ENCODE assay signal across 10 cellular contexts in the genomic region with DNA sequence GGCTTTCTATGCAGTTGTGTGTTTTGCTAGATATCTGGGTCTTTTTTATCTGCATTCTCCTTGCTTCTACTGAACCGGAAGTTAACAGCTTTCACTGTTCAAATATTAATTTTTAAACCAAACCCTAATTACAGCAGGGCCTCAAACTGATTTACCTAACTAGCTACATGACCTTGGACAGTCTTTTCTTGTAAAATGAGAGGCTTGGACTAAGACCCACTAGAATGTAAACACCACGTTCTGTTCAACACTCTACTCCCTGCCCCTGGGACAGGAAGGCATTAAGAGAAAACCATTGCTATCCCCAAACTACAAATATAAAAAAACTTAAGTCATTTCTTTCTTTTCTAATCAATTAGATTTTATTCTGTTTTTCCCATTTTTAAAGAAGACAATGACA. TPM values are rescaled to one million over a fixed set of nuclear protein-coding genes. Genes with fewer than 3 reads are reported as not detected.
A peak's percentile ranks its signal among the peaks of the same experiment; 100 is the strongest.
DNase-seq lines count a peak whose midpoint lies in the region; ATAC-seq and TF ChIP-seq lines count a peak whose summit lies in the region.
"Had no signal": no experiment of that assay in that cellular context is flagged by ENCODE, and none has a peak within 500 bp of the region (broad histone marks: within the 10 kb centered on the region; RNA-seq: fewer than 3 reads in every experiment).

No MANE protein-coding gene starts in this region.

- H3K79me2 ChIP-seq in OCI-LY7 (ENCODE audit: insufficient read depth, low read depth, low read length), result peaks cover 84% of the 10 kb centered on the region

- CTCF ChIA-PET in OCI-LY7 (lab: Charles Lee; ENCODE audit: unreplicated experiment), result no interaction called here

- DNase-seq in activated T-cell treated with anti-CD3 and anti-CD28 coated beads, Interleukin-2, amount 50 U/mL, for 72 hours, result no peak
- no peak for DNase-seq in activated T-cell treated with anti-CD3 and anti-CD28 coated beads, Interleukin-2, amount 50 U/mL, for 48 hours
- no peak for DNase-seq in OCI-LY7 (ENCODE audit: low spot score)
- peak; percentile 66 for DNase-seq in fibroblast of villous mesenchyme (ENCODE audit: low read depth)
- no peak for DNase-seq in stimulated activated naive CD8-positive, alpha-beta T cell treated with anti-CD3 and anti-CD28 coated beads, Interleukin-15, amount 100 ng/mL, for 72 hours
- no peak for DNase-seq in activated T-helper 2 cell treated with anti-CD3 and anti-CD28 coated beads, Interferon-gamma antibody, Interleukin-2, Interleukin-4, amounts not matched to agents 10 μg/mL and 5 μg/mL and 100 μg/mL, durations not matched to agents 14 hours and 24 hours and 36 hours (ENCODE audit: low spot score)
- no peak for DNase-seq in Ammon's horn (ENCODE audit: low spot score)

- no peaks in the 10 kb centered on the region for H3K9me3 ChIP-seq in OCI-LY7 (ENCODE audit: low read length)
- H3K9me3 ChIP-seq: SJCRH30 had no signal

- BruUV-seq in OCI-LY7 (replicated peaks; lab: Mats Ljungman, UMichigan), result TSS peak; percentile 19

- intact Hi-C loops in OCI-LY7 (cut with micrococcal nuclease; ENCODE audit: unreplicated experiment), result no loop called here
- intact Hi-C loops in activated T-helper 2 cell treated with anti-CD3 and anti-CD28 coated beads, Interferon-gamma antibody, Interleukin-2, Interleukin-4, amounts not matched to agents 10 μg/mL and 5 μg/mL and 100 μg/mL, durations not matched to agents 14 hours and 24 hours and 36 hours (cut with micrococcal nuclease), result loop anchor here (5.0 kb wide), 1 partner anchor 44 kb away; no protein-coding TSS in a partner anchor

- peaks cover 79% of the 10 kb centered on the region for H3K4me1 Mint-ChIP-seq in activated T-cell treated with anti-CD3 and anti-CD28 coated beads, Interleukin-2, amount 50 U/mL, for 72 hours (ENCODE audit: low read depth)
- peaks cover 78% of the 10 kb centered on the region for H3K4me1 Mint-ChIP-seq in stimulated activated naive CD8-positive, alpha-beta T cell treated with anti-CD3 and anti-CD28 coated beads, Interleukin-15, amount 100 ng/mL, for 72 hours
- peaks cover 58% of the 10 kb centered on the region for H3K4me1 Mint-ChIP-seq in activated T-helper 2 cell treated with anti-CD3 and anti-CD28 coated beads, Interferon-gamma antibody, Interleukin-2, Interleukin-4, amounts not matched to agents 10 μg/mL and 5 μg/mL and 100 μg/mL, durations not matched to agents 14 hours and 24 hours and 36 hours (ENCODE audit: low read depth)

- H4K20me1 ChIP-seq in OCI-LY7 (ENCODE audit: insufficient read depth, low read length), result peaks cover 4% of the 10 kb centered on the region

- no peaks in the 10 kb centered on the region for H3K27me3 Mint-ChIP-seq in activated T-cell treated with anti-CD3 and anti-CD28 coated beads, Interleukin-2, amount 50 U/mL, for 72 hours (ENCODE audit: low read depth)
- H3K27me3 Mint-ChIP-seq in stimulated activated naive CD8-positive, alpha-beta T cell treated with anti-CD3 and anti-CD28 coated beads, Interleukin-15, amount 100 ng/mL, for 72 hours, result no peaks in the 10 kb centered on the region
- H3K27me3 Mint-ChIP-seq in activated T-helper 2 cell treated with anti-CD3 and anti-CD28 coated beads, Interferon-gamma antibody, Interleukin-2, Interleukin-4, amounts not matched to agents 10 μg/mL and 5 μg/mL and 100 μg/mL, durations not matched to agents 14 hours and 24 hours and 36 hours (ENCODE audit: low read depth), result no peaks in the 10 kb centered on the region

- no peaks in the 10 kb centered on the region for H3K9me3 Mint-ChIP-seq in activated T-cell treated with anti-CD3 and anti-CD28 coated beads, Interleukin-2, amount 50 U/mL, for 72 hours
- no peaks in the 10 kb centered on the region for H3K9me3 Mint-ChIP-seq in stimulated activated naive CD8-positive, alpha-beta T cell treated with anti-CD3 and anti-CD28 coated beads, Interleukin-15, amount 100 ng/mL, for 72 hours
- H3K9me3 Mint-ChIP-seq in activated T-helper 2 cell treated with anti-CD3 and anti-CD28 coated beads, Interferon-gamma antibody, Interleukin-2, Interleukin-4, amounts not matched to agents 10 μg/mL and 5 μg/mL and 100 μg/mL, durations not matched to agents 14 hours and 24 hours and 36 hours, result no peaks in the 10 kb centered on the region

- H3K36me3 ChIP-seq in OCI-LY7 (ENCODE audit: insufficient read depth, low read length), result peaks cover 4% of the 10 kb centered on the region; the same call in 1 of the 2 replicates

- H3K4me3 ChIP-seq in OCI-LY7 (ENCODE audit: low read depth, low read length, poor library complexity, severe bottlenecking) (peak overlapping the region; percentile 94), fibroblast of villous mesenchyme (ENCODE audit: low read depth, low read length) (peak overlapping the region; percentile 26)
- H3K4me3 ChIP-seq: SJCRH30 had no signal

- H3K4me3 Mint-ChIP-seq in activated T-cell treated with anti-CD3 and anti-CD28 coated beads, Interleukin-2, amount 50 U/mL, for 72 hours, result peak overlapping the region; percentile 41 to 83
- H3K4me3 Mint-ChIP-seq in stimulated activated naive CD8-positive, alpha-beta T cell treated with anti-CD3 and anti-CD28 coated beads, Interleukin-15, amount 100 ng/mL, for 72 hours, result peak overlapping the region; percentile 60 to 89
- H3K4me3 Mint-ChIP-seq in activated T-helper 2 cell treated with anti-CD3 and anti-CD28 coated beads, Interferon-gamma antibody, Interleukin-2, Interleukin-4, amounts not matched to agents 10 μg/mL and 5 μg/mL and 100 μg/mL, durations not matched to agents 14 hours and 24 hours and 36 hours (ENCODE audit: low read depth), result no peak overlapping the region

- no peak for TF ChIP-seq CTCF in OCI-LY7 (conservative IDR thresholded peaks at IDR 0.05; ENCODE audit: low read length)
- TF ChIP-seq CTCF in fibroblast of villous mesenchyme (IDR thresholded peaks at IDR 0.05; ENCODE audit: insufficient read depth, low read depth, low read length), result no peak

- ATAC-seq in activated T-cell treated with anti-CD3 and anti-CD28 coated beads, Interleukin-2, amount 50 U/mL, for 72 hours (replicated peaks in 1 of 2), result no peak
- no peak for ATAC-seq in stimulated activated naive CD8-positive, alpha-beta T cell treated with anti-CD3 and anti-CD28 coated beads, Interleukin-15, amount 100 ng/mL, for 72 hours
- ATAC-seq in HG03342 (IDR thresholded peaks at IDR 0.05; ENCODE audit: unreplicated experiment), result no peak
- ATAC-seq: left lobe of liver had no signal

- H3K9me2 ChIP-seq in OCI-LY7 (ENCODE audit: insufficient read depth, low read length), result no peaks in the 10 kb centered on the region

- H3K4me2 ChIP-seq in OCI-LY7 (ENCODE audit: low read length), result peak overlapping the region; percentile 99

- H2AFZ ChIP-seq in OCI-LY7 (ENCODE audit: low read length), result peak overlapping the region; percentile 11; the same call in 1 of the 2 replicates

- POLR2A ChIA-PET in OCI-LY7 (lab: Charles Lee), result interaction anchor here (3.0 to 3.7 kb wide), 2 partner anchors 11 to 38 kb away, joined by 16 read pairs; no protein-coding TSS in a partner anchor

- H3K27ac ChIP-seq in OCI-LY7 (ENCODE audit: low read depth, low read length, poor library complexity, severe bottlenecking), result peak overlapping the region; percentile 68
- H3K27ac ChIP-seq: SJCRH30 had no signal

- H3K36me3 Mint-ChIP-seq in activated T-cell treated with anti-CD3 and anti-CD28 coated beads, Interleukin-2, amount 50 U/mL, for 72 hours (ENCODE audit: insufficient read depth in 2 of 2), result peaks cover 7 to 13% of the 10 kb centered on the region in 2 donors
- peaks cover 36% of the 10 kb centered on the region for H3K36me3 Mint-ChIP-seq in activated T-helper 2 cell treated with anti-CD3 and anti-CD28 coated beads, Interferon-gamma antibody, Interleukin-2, Interleukin-4, amounts not matched to agents 10 μg/mL and 5 μg/mL and 100 μg/mL, durations not matched to agents 14 hours and 24 hours and 36 hours (ENCODE audit: low read depth)

- peak overlapping the region; percentile 41 for H3K27ac Mint-ChIP-seq in activated T-cell treated with anti-CD3 and anti-CD28 coated beads, Interleukin-2, amount 50 U/mL, for 72 hours
- H3K27ac Mint-ChIP-seq in stimulated activated naive CD8-positive, alpha-beta T cell treated with anti-CD3 and anti-CD28 coated beads, Interleukin-15, amount 100 ng/mL, for 72 hours, result no peak overlapping the region
- H3K27ac Mint-ChIP-seq in activated T-helper 2 cell treated with anti-CD3 and anti-CD28 coated beads, Interferon-gamma antibody, Interleukin-2, Interleukin-4, amounts not matched to agents 10 μg/mL and 5 μg/mL and 100 μg/mL, durations not matched to agents 14 hours and 24 hours and 36 hours, result no peak overlapping the region

- H3K4me1 ChIP-seq in OCI-LY7 (ENCODE audit: insufficient read depth, low read length, poor library complexity, severe bottlenecking), result peaks cover 49% of the 10 kb centered on the region

RNA-seq across cellular contexts. Expression of gene USP24, which starts 3.7 kb away (rescaled TPM):
- 10 to 100 TPM; 46.1 to 46.2 TPM for total RNA-seq in activated T-cell treated with anti-CD3 and anti-CD28 coated beads, Interleukin-2, amount 50 U/mL, for 72 hours
- total RNA-seq in OCI-LY7 (2014; rRNA removed; shearing (Covaris generic)), result 35.1 and 42.5 TPM in 2 replicates
- 46.3 and 49.1 TPM in 2 replicates for total RNA-seq in OCI-LY7 (2022)
- total RNA-seq in fibroblast of villous mesenchyme, result 40.6 and 44.0 TPM in 2 replicates
- 42.6 and 44.0 TPM in 2 replicates for total RNA-seq in activated T-helper 2 cell treated with anti-CD3 and anti-CD28 coated beads, Interferon-gamma antibody, Interleukin-2, Interleukin-4, amounts not matched to agents 10 μg/mL and 5 μg/mL and 100 μg/mL, durations not matched to agents 14 hours and 24 hours and 36 hours
